In the genomic region with DNA sequence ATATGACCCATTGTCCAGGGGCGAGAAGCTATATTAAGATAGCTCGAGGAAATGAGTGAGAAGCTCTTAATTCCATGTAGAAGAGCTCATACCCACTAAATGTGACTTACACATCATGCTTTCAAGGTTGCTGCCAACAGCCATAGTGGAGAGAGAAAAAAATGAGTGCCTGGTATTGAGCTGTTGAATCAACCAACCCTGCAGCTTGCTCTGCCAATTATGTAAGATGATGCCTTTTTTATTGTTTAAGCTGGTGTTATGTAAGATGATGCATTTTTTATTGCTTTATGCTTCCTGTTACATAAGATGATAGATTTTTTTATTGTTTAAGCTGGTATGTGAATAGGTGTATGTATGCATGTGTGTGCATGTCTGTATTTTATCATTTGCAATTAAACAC, we compare ENCODE assay signal across 23 cellular contexts.
DNase-seq lines count a peak whose midpoint lies in the region; ATAC-seq, FAIRE-seq and TF ChIP-seq lines count a peak whose summit lies in the region.
"Had no signal": no experiment of that assay in that cellular context is flagged by ENCODE, and none has a peak within 500 bp of the region (broad histone marks: within the 10 kb centered on the region; RNA-seq: fewer than 3 reads in every experiment).

No MANE protein-coding gene starts in this region.

- no peak for TF ChIP-seq EP300 in suprapubic skin (IDR thresholded peaks at IDR 0.05)

- H3K36me3 ChIP-seq in keratinocyte (ENCODE audit: control insufficient read depth in 2 of 2, extremely low read depth in 1 of 2, insufficient read depth in 2 of 2, low read length in 2 of 2) (no peaks in the 10 kb centered on the region), suprapubic skin (no peaks in the 10 kb centered on the region)
- H3K36me3 ChIP-seq: BE2C, MG63, ovary, right lobe of liver, uterus had no signal

- dilution Hi-C loops in keratinocyte (cut with MboI; ENCODE audit: extremely low pct_ligation_motif_present, low sequenced_read_pairs) = no loop called here

- no peak overlapping the region for H3K27ac ChIP-seq in keratinocyte (ENCODE audit: control insufficient read depth, insufficient read depth, low read length)
- H3K27ac ChIP-seq in suprapubic skin = no peak overlapping the region
- H3K27ac ChIP-seq in right cardiac atrium (ENCODE audit: low read length) = no peak overlapping the region
- H3K27ac ChIP-seq: ovary, right lobe of liver, uterus had no signal

- no peaks in the 10 kb centered on the region for H3K9me3 ChIP-seq in keratinocyte (ENCODE audit: control insufficient read depth, low read depth, low read length)
- H3K9me3 ChIP-seq in suprapubic skin = no peaks in the 10 kb centered on the region
- no peaks in the 10 kb centered on the region for H3K9me3 ChIP-seq in right cardiac atrium (ENCODE audit: control insufficient read depth, low read length)
- H3K9me3 ChIP-seq: BE2C, MG63, ovary, right lobe of liver, uterus had no signal

- no peak for FAIRE-seq in keratinocyte (lab: Jason Lieb, UNC)

- no peaks in the 10 kb centered on the region for H4K20me1 ChIP-seq in keratinocyte (ENCODE audit: control insufficient read depth, extremely low read depth, insufficient read depth, low read length)

- DNase-seq in NCI-H1417 (lab: John Stamatoyannopoulos, UW) (peak in 2 of 3 experiments; percentile 55 to 60), NCI-H1417 treated with DMSO at 0.1 percent for 48 hours (lab: John Stamatoyannopoulos, UW) (no peak), NCI-H146 treated with DMSO at 0.1 percent for 48 hours (lab: John Stamatoyannopoulos, UW; ENCODE audit: unreplicated experiment) (peak; percentile 37), NCI-H748 (lab: John Stamatoyannopoulos, UW; ENCODE audit: unreplicated experiment) (peak; percentile 90), keratinocyte (ENCODE audit: low read depth, low spot score) (peak; percentile 28), suprapubic skin (ENCODE audit: low spot score in 2 of 2) (no peak), right cardiac atrium (no peak), Ammon's horn (ENCODE audit: low spot score) (no peak)
- DNase-seq: activated CD4-positive, CD25-positive, alpha-beta regulatory T cell treated with anti-CD3 and anti-CD28 coated beads, Interleukin-2, amount 50 U/mL, for 72 hours; activated naive CD4-positive, alpha-beta T cell treated with anti-CD3 and anti-CD28 coated beads for 36 hours; activated T-cell treated with anti-CD3 and anti-CD28 coated beads, Interleukin-2, amount 50 U/mL, for 4 hours; anterior cingulate cortex; BE2C; Calu3; central memory CD4-positive, alpha-beta T cell; effector CD4-positive, alpha-beta T cell; GDM1; MG63; natural killer cell; ovary; right lobe of liver; T-helper 9 cell; uterus had no signal

- no peak overlapping the region for H2AFZ ChIP-seq in keratinocyte (ENCODE audit: control insufficient read depth, low read length)

- no peaks in the 10 kb centered on the region for H3K79me2 ChIP-seq in keratinocyte (ENCODE audit: control insufficient read depth, insufficient read depth, low read length)

- intact Hi-C loops in right cardiac atrium (cut with DNase I) = no loop called here

- TF ChIP-seq CTCF in keratinocyte (optimal IDR thresholded peaks at IDR 0.05 in 1 of 3, IDR thresholded peaks at IDR 0.05 in 1 of 3, conservative IDR thresholded peaks at IDR 0.05 in 1 of 3; ENCODE audit: extremely low read depth in 1 of 3, insufficient read depth in 2 of 3, low read length in 3 of 3) (no peak), suprapubic skin (IDR thresholded peaks at IDR 0.05) (no peak)

- no peak overlapping the region for H3K4me2 ChIP-seq in keratinocyte (ENCODE audit: control insufficient read depth, extremely low read depth, insufficient read depth, low read depth, low read length)

- H3K9ac ChIP-seq in keratinocyte (ENCODE audit: control insufficient read depth, extremely low read depth, insufficient read depth, low read length) = no peak overlapping the region

- WGBS in suprapubic skin = 59% methylated on average over 2 of the region's 2 CpGs
- WGBS in right cardiac atrium = 65% methylated on average over 2 of the region's 2 CpGs

- H3K27me3 ChIP-seq in keratinocyte (ENCODE audit: control insufficient read depth, extremely low read depth, insufficient read depth, low read length) = no peaks in the 10 kb centered on the region
- H3K27me3 ChIP-seq in suprapubic skin = no peaks in the 10 kb centered on the region
- H3K27me3 ChIP-seq in right cardiac atrium (ENCODE audit: control insufficient read depth, insufficient read depth) = no peaks in the 10 kb centered on the region
- H3K27me3 ChIP-seq: BE2C, MG63, ovary, right lobe of liver, uterus had no signal

- ATAC-seq in right cardiac atrium = no peak
- ATAC-seq: activated T-cell treated with anti-CD3 and anti-CD28 coated beads, Interleukin-2, amount 50 U/mL, for 4 hours; natural killer cell; right lobe of liver had no signal

- H3K4me1 ChIP-seq in keratinocyte (ENCODE audit: control insufficient read depth, extremely low read depth, insufficient read depth, low read length) (no peaks in the 10 kb centered on the region), suprapubic skin (no peaks in the 10 kb centered on the region), right cardiac atrium (ENCODE audit: control insufficient read depth, insufficient read depth, low read length) (no peaks in the 10 kb centered on the region)
- H3K4me1 ChIP-seq: BE2C, right lobe of liver, uterus had no signal

- TF ChIP-seq POLR2A in suprapubic skin (IDR thresholded peaks at IDR 0.05) = no peak

- H3K9me1 ChIP-seq in keratinocyte (ENCODE audit: control insufficient read depth, extremely low read depth, insufficient read depth, low read length) = no peaks in the 10 kb centered on the region

- no peak overlapping the region for H3K4me3 ChIP-seq in keratinocyte (ENCODE audit: control insufficient read depth in 2 of 3, extremely low read depth in 1 of 3, insufficient read depth in 2 of 3, low read depth in 1 of 3, low read length in 3 of 3)
- no peak overlapping the region for H3K4me3 ChIP-seq in suprapubic skin
- no peak overlapping the region for H3K4me3 ChIP-seq in right cardiac atrium (ENCODE audit: low read length)
- H3K4me3 ChIP-seq: MG63, ovary, right lobe of liver, uterus had no signal

Comparison
In these comparisons a context has a peak if more than half of its experiments do, and no peak if none do; other contexts are left out.
1. DNase-seq: peak in NCI-H1417 (2 of 3), NCI-H146 treated with DMSO at 0.1 percent for 48 hours (single experiment), NCI-H748 (single experiment) and keratinocyte (single experiment); none in NCI-H1417 treated with DMSO at 0.1 percent for 48 hours (single experiment), suprapubic skin (0 of 2), right cardiac atrium (0 of 3) and Ammon's horn (single experiment).